In the genomic region with DNA sequence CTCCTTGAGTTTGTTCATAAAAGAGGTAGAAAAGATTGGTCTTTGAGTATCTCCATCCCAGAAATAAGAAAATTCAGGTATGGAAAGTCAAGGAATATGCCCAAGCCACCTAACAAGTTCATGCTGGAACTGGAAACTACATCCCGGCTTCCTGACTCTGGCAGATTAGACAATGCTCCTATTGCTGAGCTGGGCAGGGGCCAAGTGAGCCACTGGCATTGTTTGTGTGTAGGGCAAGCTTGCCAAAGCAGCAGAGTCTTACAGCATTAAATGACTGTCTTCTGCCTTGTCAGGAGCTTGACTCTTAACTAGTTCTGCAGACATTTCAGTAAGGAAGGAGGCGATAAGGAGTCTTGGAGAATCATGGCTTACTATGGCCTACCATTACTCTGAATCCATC, we compare ENCODE assay signal across 14 cellular contexts. TPM values are rescaled to one million over a fixed set of nuclear protein-coding genes. Genes with fewer than 3 reads are reported as not detected.
DNase-seq lines count a peak whose midpoint lies in the region.
"Had no signal": no experiment of that assay in that cellular context is flagged by ENCODE, and none has a peak within 500 bp of the region (broad histone marks: within the 10 kb centered on the region; RNA-seq: fewer than 3 reads in every experiment).

No MANE protein-coding gene starts in this region.

- peaks cover 71 to 97% (median 83%) of the 10 kb centered on the region in 10 experiments for H3K4me1 ChIP-seq in BLaER1 treated with 17β-estradiol and CSF1 and Interleukin-3, amounts not matched to agents 10 nM and 100 nM

- no peaks in the 10 kb centered on the region for H3K36me3 ChIP-seq in BLaER1 treated with 17β-estradiol and CSF1 and Interleukin-3, amounts not matched to agents 10 nM and 100 nM

- peak overlapping the region in 9 of 11 experiments; percentile 39 to 69 (median 55); a peak in 11 of 22 replicates for H3K4me2 ChIP-seq in BLaER1 treated with 17β-estradiol and CSF1 and Interleukin-3, amounts not matched to agents 10 nM and 100 nM
- H3K4me2 ChIP-seq: GM23338 had no signal

- H3K27me3 Mint-ChIP-seq in activated naive CD4-positive, alpha-beta T cell treated with anti-CD3 and anti-CD28 coated beads, Interleukin-2, amount 10 ng/mL, durations not matched to agents 7 days and 5 days = peaks cover 53% of the 10 kb centered on the region
- H3K27me3 Mint-ChIP-seq: activated naive CD8-positive, alpha-beta T cell treated with anti-CD3 and anti-CD28 coated beads, Interleukin-2, amount 10 ng/mL, durations not matched to agents 7 days and 5 days had no signal

- H3K27me3 ChIP-seq in BLaER1 treated with 17β-estradiol and CSF1 and Interleukin-3, amounts not matched to agents 10 nM and 100 nM = no peaks in the 10 kb centered on the region

- peaks cover 2% of the 10 kb centered on the region for H3K36me3 Mint-ChIP-seq in activated naive CD4-positive, alpha-beta T cell treated with anti-CD3 and anti-CD28 coated beads, Interleukin-2, amount 10 ng/mL, durations not matched to agents 7 days and 5 days
- H3K36me3 Mint-ChIP-seq: T-cell had no signal

- H4K20me1 ChIP-seq in BLaER1 treated with 17β-estradiol and CSF1 and Interleukin-3, amounts not matched to agents 10 nM and 100 nM = no peaks in the 10 kb centered on the region; a peak in 2 of 22 replicates

- H3K4me3 Mint-ChIP-seq in activated naive CD4-positive, alpha-beta T cell treated with anti-CD3 and anti-CD28 coated beads, Interleukin-2, amount 10 ng/mL, durations not matched to agents 7 days and 5 days = no peak overlapping the region
- H3K4me3 Mint-ChIP-seq: activated naive CD8-positive, alpha-beta T cell treated with anti-CD3 and anti-CD28 coated beads, Interleukin-2, amount 10 ng/mL, durations not matched to agents 7 days and 5 days; GM23338 had no signal

- H3K27ac ChIP-seq in BLaER1 treated with 17β-estradiol and CSF1 and Interleukin-3, amounts not matched to agents 10 nM and 100 nM = no peak overlapping the region
- H3K27ac ChIP-seq: C4-2B had no signal

- H3K9me3 ChIP-seq in BLaER1 treated with 17β-estradiol and CSF1 and Interleukin-3, amounts not matched to agents 10 nM and 100 nM (replicated peaks in 1 of 11) = no peaks in the 10 kb centered on the region; a peak in 1 of 22 replicates

- H3K4me1 Mint-ChIP-seq in activated naive CD4-positive, alpha-beta T cell treated with anti-CD3 and anti-CD28 coated beads, Interleukin-2, amount 10 ng/mL, durations not matched to agents 7 days and 5 days = peaks cover 82% of the 10 kb centered on the region

- H3K4me3 ChIP-seq in BLaER1 treated with 17β-estradiol and CSF1 and Interleukin-3, amounts not matched to agents 10 nM and 100 nM = no peak overlapping the region
- H3K4me3 ChIP-seq: GM23338 had no signal

- H3K27ac Mint-ChIP-seq in activated naive CD4-positive, alpha-beta T cell treated with anti-CD3 and anti-CD28 coated beads, Interleukin-2, amount 10 ng/mL, durations not matched to agents 7 days and 5 days = no peak overlapping the region
- H3K27ac Mint-ChIP-seq: GM23338 had no signal

- in situ Hi-C loops in KBM-7 (cut with MboI; ENCODE audit: low pct_unique_long_range_greater_than_20kb, low sequenced_read_pairs) = no loop called here

- no peak overlapping the region for H3K9ac ChIP-seq in BLaER1 treated with 17β-estradiol and CSF1 and Interleukin-3, amounts not matched to agents 10 nM and 100 nM

- peaks cover 6% of the 10 kb centered on the region for H3K9me3 Mint-ChIP-seq in activated naive CD4-positive, alpha-beta T cell treated with anti-CD3 and anti-CD28 coated beads, Interleukin-2, amount 10 ng/mL, durations not matched to agents 7 days and 5 days
- H3K9me3 Mint-ChIP-seq: GM23338, T-cell had no signal

- CTCF ChIA-PET in activated naive CD4-positive, alpha-beta T cell treated with anti-CD3 and anti-CD28 coated beads, Interleukin-2, amount 10 ng/mL, durations not matched to agents 7 days and 5 days (lab: Charles Lee) = interaction anchor here (1.3 to 2.2 kb wide), 2 partner anchors 47 to 107 kb away, joined by 3 to 7 read pairs; no protein-coding TSS in a partner anchor

- peak; percentile 90 for DNase-seq in M059J (ENCODE audit: low read depth)
- peak; percentile 87 for DNase-seq in cerebellar cortex (ENCODE audit: low spot score)
- peak; percentile 93 for DNase-seq in medulla oblongata (ENCODE audit: extremely low spot score)
- DNase-seq in KBM-7 = no peak
- no peak for DNase-seq in SW480 (ENCODE audit: low spot score)
- no peak for DNase-seq in activated naive CD4-positive, alpha-beta T cell treated with anti-CD3 and anti-CD28 coated beads, Interleukin-2, amount 10 ng/mL, durations not matched to agents 7 days and 5 days
- no peak for DNase-seq in HCEC 1CT
- DNase-seq: activated CD4-positive, alpha-beta T cell treated with anti-CD3 and anti-CD28 coated beads, Interleukin-2, amount 50 U/mL, for 1 hour; activated naive CD8-positive, alpha-beta T cell treated with anti-CD3 and anti-CD28 coated beads, Interleukin-2, amount 10 ng/mL, durations not matched to agents 7 days and 5 days; NCI-H1694; T-cell had no signal

RNA-seq across cellular contexts. Expression of a gene that starts 30.0 kb away (rescaled TPM):
- 8.0 and 14.8 TPM in 2 replicates for total RNA-seq in M059J (2014; rRNA removed; shearing (Covaris generic))

Comparison
In these comparisons a context has a peak if more than half of its experiments do, and no peak if none do; other contexts are left out.
1. DNase-seq: peak in M059J (single experiment), cerebellar cortex (single experiment) and medulla oblongata (single experiment); none in KBM-7 (single experiment), SW480 (single experiment), activated naive CD4-positive, alpha-beta T cell treated with anti-CD3 and anti-CD28 coated beads, Interleukin-2, amount 10 ng/mL, durations not matched to agents 7 days and 5 days (single experiment) and HCEC 1CT (single experiment).